1 cellular context compared by ENCODE assay signal in the genomic region with DNA sequence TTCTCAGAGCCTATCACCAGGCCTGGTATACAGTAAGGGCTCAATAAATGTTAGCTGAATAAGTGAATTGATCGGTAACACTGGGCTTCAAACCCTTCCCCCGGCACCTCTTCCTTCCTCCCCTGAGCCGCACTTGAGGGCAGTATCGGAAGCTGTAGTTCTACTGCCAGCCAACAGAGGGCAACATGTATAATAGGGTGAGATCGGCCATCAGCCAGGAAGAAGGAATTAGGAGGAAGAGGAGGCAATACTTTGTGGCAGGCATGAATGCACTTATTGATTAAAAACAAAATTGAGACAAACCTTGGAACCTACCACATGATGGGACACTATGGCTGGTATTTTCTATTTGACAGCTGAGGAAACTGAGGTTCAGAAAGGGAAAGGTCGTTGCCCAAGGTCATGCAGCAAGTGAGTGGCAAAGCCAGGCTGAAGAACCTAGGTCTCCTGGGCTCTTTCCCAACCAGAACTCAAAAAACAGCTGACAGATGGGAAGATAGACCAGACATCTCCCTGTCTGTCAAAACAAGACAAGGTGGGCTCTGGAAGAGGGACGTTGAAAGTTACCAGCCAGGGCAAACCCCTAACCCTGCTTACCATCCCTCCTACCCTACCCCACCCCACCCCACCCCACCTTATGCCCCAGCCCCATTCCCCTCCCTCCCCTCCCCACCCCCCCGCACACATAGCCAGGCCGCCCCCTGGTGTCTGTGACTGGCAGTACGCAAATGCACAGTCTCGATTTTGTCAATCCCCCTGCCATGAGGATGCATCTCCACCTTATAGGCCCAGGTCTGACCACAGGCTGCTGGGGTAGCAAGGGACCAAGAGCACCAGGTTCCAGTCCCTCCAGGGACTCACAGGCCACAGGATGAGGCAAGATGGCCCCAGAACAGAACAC.
TF ChIP-seq lines count a peak whose summit lies in the region.

No MANE protein-coding gene starts in this region.

TF ChIP-seq in K562, 482 proteins besides CTCF, POLR2A, EP300 and RAD21 (continued from another document and continues in another):
- TF ChIP-seq BRF2 (IDR thresholded peaks at IDR 0.05; ENCODE audit: borderline replicate concordance, insufficient read depth, insufficient read length) = no peak
- no peak for TF ChIP-seq ZNF57 (CRISPR knock-in tag; IDR thresholded peaks at IDR 0.05)
- TF ChIP-seq CEBPG (CRISPR knock-in tag; IDR thresholded peaks at IDR 0.05) = no peak
- no peak for TF ChIP-seq CEBPG (tag; conservative IDR thresholded peaks at IDR 0.05 in 1 of 2, IDR thresholded peaks at IDR 0.05 in 1 of 2)
- no peak for TF ChIP-seq MXI1 (IDR thresholded peaks at IDR 0.05; ENCODE audit: low read depth, low read length)
- no peak for TF ChIP-seq BRF1 (IDR thresholded peaks at IDR 0.05; ENCODE audit: borderline replicate concordance, extremely low read depth, insufficient read length)
- TF ChIP-seq HDAC8 (tag; IDR thresholded peaks at IDR 0.05) = no peak
- no peak for TF ChIP-seq WHSC1 (IDR thresholded peaks at IDR 0.05; ENCODE audit: low read length)
- peak; percentile 48; the same call in 1 of the 2 replicates for TF ChIP-seq HDAC2 (IDR thresholded peaks at IDR 0.05)
- TF ChIP-seq ZNF146 (CRISPR knock-in tag; IDR thresholded peaks at IDR 0.05; ENCODE audit: unreplicated experiment) = no peak
- TF ChIP-seq TARDBP (IDR thresholded peaks at IDR 0.05) = no peak
- no peak for TF ChIP-seq RBFOX2 (IDR thresholded peaks at IDR 0.05; ENCODE audit: low read depth, low read length)
- TF ChIP-seq RNF2 (IDR thresholded peaks at IDR 0.05) = no peak
- TF ChIP-seq GATAD2A (IDR thresholded peaks at IDR 0.05) = no peak
- TF ChIP-seq FOXK1 (CRISPR knock-in tag; IDR thresholded peaks at IDR 0.05; ENCODE audit: borderline replicate concordance) = no peak
- 0 out of 2 replicates have a peak, but pooled peaks have one; percentile 45 for TF ChIP-seq ZNF165 (CRISPR knock-in tag; IDR thresholded peaks at IDR 0.05; ENCODE audit: borderline replicate concordance)
- TF ChIP-seq NCOA6 (IDR thresholded peaks at IDR 0.05) = no peak
- no peak for TF ChIP-seq ZNF318 (IDR thresholded peaks at IDR 0.05; ENCODE audit: borderline replicate concordance in 1 of 2, low read depth in 1 of 2)
- TF ChIP-seq DPF2 (IDR thresholded peaks at IDR 0.05) = no peak
- no peak for TF ChIP-seq LARP7 (IDR thresholded peaks at IDR 0.05)
- no peak for TF ChIP-seq PURB (CRISPR knock-in tag; IDR thresholded peaks at IDR 0.05; ENCODE audit: low read depth)
- TF ChIP-seq, protein P1, sequence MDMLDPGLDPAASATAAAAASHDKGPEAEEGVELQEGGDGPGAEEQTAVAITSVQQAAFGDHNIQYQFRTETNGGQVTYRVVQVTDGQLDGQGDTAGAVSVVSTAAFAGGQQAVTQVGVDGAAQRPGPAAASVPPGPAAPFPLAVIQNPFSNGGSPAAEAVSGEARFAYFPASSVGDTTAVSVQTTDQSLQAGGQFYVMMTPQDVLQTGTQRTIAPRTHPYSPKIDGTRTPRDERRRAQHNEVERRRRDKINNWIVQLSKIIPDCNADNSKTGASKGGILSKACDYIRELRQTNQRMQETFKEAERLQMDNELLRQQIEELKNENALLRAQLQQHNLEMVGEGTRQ (CRISPR knock-in tag; IDR thresholded peaks at IDR 0.05) = no peak
- TF ChIP-seq ESRRB (CRISPR knock-in tag; IDR thresholded peaks at IDR 0.05; ENCODE audit: borderline replicate concordance) = no peak
- TF ChIP-seq L3MBTL2 (IDR thresholded peaks at IDR 0.05) = no peak
- TF ChIP-seq CBFA2T2 (conservative IDR thresholded peaks at IDR 0.05) = no peak
- TF ChIP-seq ZFP91 (CRISPR knock-in tag; IDR thresholded peaks at IDR 0.05) = no peak
- no peak for TF ChIP-seq CHAMP1 (IDR thresholded peaks at IDR 0.05)
- TF ChIP-seq MEIS2 (IDR thresholded peaks at IDR 0.05; ENCODE audit: partially characterized antibody) = no peak
- no peak for TF ChIP-seq ZFP1 (CRISPR knock-in tag; IDR thresholded peaks at IDR 0.05)
- no peak for TF ChIP-seq ZNF75A (CRISPR knock-in tag; IDR thresholded peaks at IDR 0.05)
- no peak for TF ChIP-seq ZNF586 (CRISPR knock-in tag; conservative IDR thresholded peaks at IDR 0.05)
- no peak for TF ChIP-seq NFE2 (IDR thresholded peaks at IDR 0.05; ENCODE audit: low read depth)
- TF ChIP-seq SP1 (CRISPR knock-in tag; IDR thresholded peaks at IDR 0.05) = no peak
